ENCODE assay signal across 15 cellular contexts in the genomic region with DNA sequence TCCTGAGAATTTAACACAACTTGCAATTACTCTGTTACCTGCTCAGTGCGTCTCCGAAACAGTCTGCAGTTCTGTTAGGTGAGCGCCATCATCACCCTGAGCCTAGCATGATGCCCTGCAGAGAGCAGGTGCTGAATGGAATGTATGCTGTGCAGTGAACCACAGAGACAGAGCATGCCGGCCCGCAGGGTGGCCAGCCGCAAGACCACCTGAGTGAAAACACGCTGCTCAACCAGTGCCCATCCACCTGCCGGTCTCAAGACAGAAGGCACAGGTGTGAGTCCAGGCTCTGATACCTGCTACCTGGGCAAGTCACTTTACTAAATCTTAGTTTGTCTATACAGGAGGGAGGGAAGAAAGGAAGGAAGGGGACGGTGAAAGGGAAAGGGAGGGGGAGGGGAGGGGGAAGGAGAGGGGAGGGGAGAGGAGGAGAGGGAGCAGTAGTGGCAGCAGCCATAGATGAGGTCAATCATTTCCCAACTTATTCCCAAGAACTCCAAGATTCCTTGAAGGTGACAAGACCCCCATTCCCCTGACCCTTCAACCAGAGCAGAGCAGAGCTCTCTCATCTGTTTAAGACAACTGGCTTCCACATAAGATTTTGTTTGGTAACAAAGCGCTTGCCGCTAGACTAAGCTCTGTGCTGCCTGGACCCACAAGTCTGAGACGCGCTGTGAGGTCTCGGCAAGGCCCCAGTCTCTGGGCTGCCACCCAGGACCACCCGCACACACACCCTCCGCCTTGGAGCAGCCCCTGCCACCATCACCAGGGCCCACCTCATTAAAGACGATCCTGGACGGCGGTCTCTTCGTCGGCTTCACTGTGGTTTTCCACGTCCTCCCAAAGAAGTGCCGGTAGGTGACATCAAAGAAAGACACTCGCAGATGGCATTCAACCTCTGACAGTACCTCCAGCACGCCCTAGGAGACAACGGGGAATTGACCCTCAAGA. TPM values are rescaled to one million over a fixed set of nuclear protein-coding genes. Genes with fewer than 3 reads are reported as not detected.
DNase-seq lines count a peak whose midpoint lies in the region; ATAC-seq and TF ChIP-seq lines count a peak whose summit lies in the region.
"Had no signal": no experiment of that assay in that cellular context is flagged by ENCODE, and none has a peak within 500 bp of the region (broad histone marks: within the 10 kb centered on the region; RNA-seq: fewer than 3 reads in every experiment).

No MANE protein-coding gene starts in this region.

- DNase-seq in DMS 273 (lab: John Stamatoyannopoulos, UW; ENCODE audit: unreplicated experiment) (peak; percentile 42), DMS 273 treated with DMSO at 0.1 percent for 48 hours (lab: John Stamatoyannopoulos, UW) (no peak), RPMI8226 (no peak), brain microvascular endothelial cell (no peak)
- DNase-seq in CD4-positive, alpha-beta memory T cell = peak in 1 of 5 donors; percentile 21
- DNase-seq in activated CD4-positive, alpha-beta memory T cell treated with anti-CD3 and anti-CD28 coated beads, Interleukin-2, amount 10 ng/mL, durations not matched to agents 7 days and 5 days = no peak
- DNase-seq in naive thymus-derived CD4-positive, alpha-beta T cell = peak in 1 of 9 donors; percentile 3
- DNase-seq in stimulated activated CD4-positive, alpha-beta T cell treated with anti-CD3 and anti-CD28 coated beads, Interleukin-2, amount 100 ng/mL, for 48 hours = no peak
- DNase-seq: activated CD4-positive, alpha-beta T cell treated with anti-CD3 and anti-CD28 coated beads, Interleukin-2, amount 50 U/mL, for 48 hours; erythroblast; heart right ventricle; NCI-H2171 treated with DMSO at 0.1 percent for 48 hours; OCI-M1 had no signal

- no peaks in the 10 kb centered on the region for H3K36me3 ChIP-seq in CD4-positive, alpha-beta memory T cell (ENCODE audit: insufficient read depth, low read length)
- H3K36me3 ChIP-seq in naive thymus-derived CD4-positive, alpha-beta T cell (ENCODE audit: control insufficient read depth in 2 of 3, insufficient read depth in 3 of 3, low read length in 3 of 3) = peaks cover 0 to 5% (median 0%) of the 10 kb centered on the region in 3 experiments
- H3K36me3 ChIP-seq in brain microvascular endothelial cell (replicated peaks) = no peaks in the 10 kb centered on the region

- no peaks in the 10 kb centered on the region for H3K27me3 ChIP-seq in CD4-positive, alpha-beta memory T cell (ENCODE audit: insufficient read depth, low read length)
- H3K27me3 ChIP-seq in naive thymus-derived CD4-positive, alpha-beta T cell (ENCODE audit: control insufficient read depth in 2 of 2, insufficient read depth in 2 of 2, low read length in 2 of 2) = no peaks in the 10 kb centered on the region
- no peaks in the 10 kb centered on the region for H3K27me3 ChIP-seq in brain microvascular endothelial cell (replicated peaks)
- H3K27me3 ChIP-seq: heart right ventricle had no signal

- peaks cover 8% of the 10 kb centered on the region for H3K4me1 ChIP-seq in CD4-positive, alpha-beta memory T cell (ENCODE audit: insufficient read depth, low read length)
- peaks cover 0 to 5% of the 10 kb centered on the region in 2 donors for H3K4me1 ChIP-seq in naive thymus-derived CD4-positive, alpha-beta T cell (ENCODE audit: control insufficient read depth in 2 of 2, insufficient read depth in 2 of 2, low read length in 2 of 2)

- CTCF ChIA-PET in CD4-positive, alpha-beta memory T cell (lab: Charles Lee; ENCODE audit: partially characterized antibody) = no interaction called here
- CTCF ChIA-PET in activated CD4-positive, alpha-beta memory T cell treated with anti-CD3 and anti-CD28 coated beads, Interleukin-2, amount 10 ng/mL, durations not matched to agents 7 days and 5 days (lab: Charles Lee) = no interaction called here
- CTCF ChIA-PET in naive thymus-derived CD4-positive, alpha-beta T cell (lab: Charles Lee) = no interaction called here

- H3K4me1 Mint-ChIP-seq in CD4-positive, alpha-beta memory T cell = peaks cover 6 to 15% (median 12%) of the 10 kb centered on the region in 4 donors
- H3K4me1 Mint-ChIP-seq in activated CD4-positive, alpha-beta memory T cell treated with anti-CD3 and anti-CD28 coated beads, Interleukin-2, amount 10 ng/mL, durations not matched to agents 7 days and 5 days = peaks cover 22% of the 10 kb centered on the region
- H3K4me1 Mint-ChIP-seq in naive thymus-derived CD4-positive, alpha-beta T cell = peaks cover 0 to 40% (median 17%) of the 10 kb centered on the region in 7 donors

- H3K4me3 ChIP-seq in CD4-positive, alpha-beta memory T cell (ENCODE audit: low read length in 2 of 2) = no peak overlapping the region
- H3K4me3 ChIP-seq in naive thymus-derived CD4-positive, alpha-beta T cell (ENCODE audit: low read length) = no peak overlapping the region
- H3K4me3 ChIP-seq in brain microvascular endothelial cell (ENCODE audit: low read depth, low read length) = no peak overlapping the region
- H3K4me3 ChIP-seq: heart right ventricle had no signal

- no peaks in the 10 kb centered on the region for H3K9me3 Mint-ChIP-seq in CD4-positive, alpha-beta memory T cell
- peaks cover 2% of the 10 kb centered on the region for H3K9me3 Mint-ChIP-seq in activated CD4-positive, alpha-beta memory T cell treated with anti-CD3 and anti-CD28 coated beads, Interleukin-2, amount 10 ng/mL, durations not matched to agents 7 days and 5 days
- H3K9me3 Mint-ChIP-seq in naive thymus-derived CD4-positive, alpha-beta T cell = peaks cover 0 to 4% (median 0%) of the 10 kb centered on the region in 11 donors
- H3K9me3 Mint-ChIP-seq: neural crest cell had no signal

- no peak for TF ChIP-seq CTCF in brain microvascular endothelial cell (IDR thresholded peaks at IDR 0.05; ENCODE audit: low read depth, low read length, missing control alignments)

- POLR2A ChIA-PET in CD4-positive, alpha-beta memory T cell (lab: Charles Lee; ENCODE audit: partially characterized antibody) = no interaction called here
- POLR2A ChIA-PET in activated CD4-positive, alpha-beta memory T cell treated with anti-CD3 and anti-CD28 coated beads, Interleukin-2, amount 10 ng/mL, durations not matched to agents 7 days and 5 days (lab: Charles Lee) = interaction anchor here (1.2 to 1.6 kb wide), 2 partner anchors 17 to 60 kb away, joined by 3 to 4 read pairs; no protein-coding TSS in a partner anchor
- POLR2A ChIA-PET in naive thymus-derived CD4-positive, alpha-beta T cell (lab: Charles Lee) = no interaction called here

- in situ Hi-C loops in brain microvascular endothelial cell (cut with HindIII; ENCODE audit: low pct_ligation_motif_present, low sequenced_read_pairs) = no loop called here

- no peaks in the 10 kb centered on the region for H3K27me3 Mint-ChIP-seq in CD4-positive, alpha-beta memory T cell
- no peaks in the 10 kb centered on the region for H3K27me3 Mint-ChIP-seq in activated CD4-positive, alpha-beta memory T cell treated with anti-CD3 and anti-CD28 coated beads, Interleukin-2, amount 10 ng/mL, durations not matched to agents 7 days and 5 days
- H3K27me3 Mint-ChIP-seq in naive thymus-derived CD4-positive, alpha-beta T cell = no peaks in the 10 kb centered on the region

- H3K4me3 Mint-ChIP-seq in CD4-positive, alpha-beta memory T cell = peak overlapping the region in 2 of 8 donors; percentile 46 to 54
- no peak overlapping the region for H3K4me3 Mint-ChIP-seq in activated CD4-positive, alpha-beta memory T cell treated with anti-CD3 and anti-CD28 coated beads, Interleukin-2, amount 10 ng/mL, durations not matched to agents 7 days and 5 days
- peak overlapping the region in 4 of 10 donors; percentile 20 to 69 (median 50) for H3K4me3 Mint-ChIP-seq in naive thymus-derived CD4-positive, alpha-beta T cell
- H3K4me3 Mint-ChIP-seq: neural crest cell had no signal

- no peak overlapping the region for H3K27ac ChIP-seq in CD4-positive, alpha-beta memory T cell (ENCODE audit: low read depth, low read length)
- no peak overlapping the region for H3K27ac ChIP-seq in naive thymus-derived CD4-positive, alpha-beta T cell (ENCODE audit: low read depth, low read length)
- no peak overlapping the region for H3K27ac ChIP-seq in brain microvascular endothelial cell
- H3K27ac ChIP-seq: 22Rv1, heart right ventricle had no signal

- peak overlapping the region in 6 of 7 donors; percentile 36 to 95 (median 80) for H3K27ac Mint-ChIP-seq in CD4-positive, alpha-beta memory T cell
- peak overlapping the region; percentile 61 for H3K27ac Mint-ChIP-seq in activated CD4-positive, alpha-beta memory T cell treated with anti-CD3 and anti-CD28 coated beads, Interleukin-2, amount 10 ng/mL, durations not matched to agents 7 days and 5 days
- H3K27ac Mint-ChIP-seq in naive thymus-derived CD4-positive, alpha-beta T cell = peak overlapping the region in 7 of 9 donors; percentile 15 to 91 (median 78)

- peaks cover 0 to 11% of the 10 kb centered on the region in 2 donors for H3K36me3 Mint-ChIP-seq in CD4-positive, alpha-beta memory T cell
- H3K36me3 Mint-ChIP-seq in activated CD4-positive, alpha-beta memory T cell treated with anti-CD3 and anti-CD28 coated beads, Interleukin-2, amount 10 ng/mL, durations not matched to agents 7 days and 5 days (ENCODE audit: low read depth) = peaks cover 22% of the 10 kb centered on the region
- peaks cover 0 to 16% (median 4%) of the 10 kb centered on the region in 5 donors for H3K36me3 Mint-ChIP-seq in naive thymus-derived CD4-positive, alpha-beta T cell

- intact Hi-C loops in CD4-positive, alpha-beta memory T cell (cut with micrococcal nuclease) = loop anchor here (10.0 kb wide), 1 partner anchor 47 kb away; no protein-coding TSS in a partner anchor
- intact Hi-C loops in naive thymus-derived CD4-positive, alpha-beta T cell (cut with micrococcal nuclease) = loop anchor here in 1 of 2 donors (10.0 kb wide), 1 partner anchor 47 kb away; no protein-coding TSS in a partner anchor

- H3K9me3 ChIP-seq in CD4-positive, alpha-beta memory T cell (ENCODE audit: control insufficient read depth in 1 of 2, low read length in 2 of 2) = no peaks in the 10 kb centered on the region
- H3K9me3 ChIP-seq in naive thymus-derived CD4-positive, alpha-beta T cell (ENCODE audit: control insufficient read depth in 2 of 3, low read length in 3 of 3) = no peaks in the 10 kb centered on the region
- H3K9me3 ChIP-seq: heart right ventricle had no signal

- ATAC-seq in naive thymus-derived CD4-positive, alpha-beta T cell = no peak
- ATAC-seq: heart right ventricle had no signal

RNA-seq across cellular contexts. Expression of gene NPHP4, which starts 14.5 kb away (rescaled TPM):
- 1 to 10 TPM; 7.6 to 9.6 TPM for total RNA-seq in CD4-positive, alpha-beta memory T cell
- 1 to 10 TPM; 1.0 to 1.1 TPM for polyA plus RNA-seq in CD4-positive, alpha-beta memory T cell
- total RNA-seq in activated CD4-positive, alpha-beta memory T cell treated with anti-CD3 and anti-CD28 coated beads, Interleukin-2, amount 10 ng/mL, durations not matched to agents 7 days and 5 days = 10 to 100 TPM; 18.1 to 19.1 TPM
- 10 to 100 TPM in 3 of 5 experiments, 1 to 10 TPM in 2; 9.0 to 20.6 (median 11.1) TPM for total RNA-seq in naive thymus-derived CD4-positive, alpha-beta T cell
- polyA plus RNA-seq in naive thymus-derived CD4-positive, alpha-beta T cell = 1 to 10 TPM in 1 of 2 donors, under 1 TPM in 1; 0.40 to 2.7 TPM
